ENCODE assay signal across 3 cellular contexts in genomic region chr11:2335286-2335685, GRCh38. TPM values are rescaled to one million over a fixed set of nuclear protein-coding genes. Genes with fewer than 3 reads are reported as not detected.
"Had no signal": no experiment of that assay in that cellular context is flagged by ENCODE, and none has a peak within 500 bp of the region (broad histone marks: within the 10 kb centered on the region; RNA-seq: fewer than 3 reads in every experiment).

No MANE protein-coding gene starts in this region.

RNA-seq across cellular contexts. Expression of gene TSPAN32, which starts 33.5 kb away (rescaled TPM):
- total RNA-seq: GM23248, H7, IMR-90 had no signal
- polyA plus RNA-seq: GM23248 had no signal

RNA-seq across cellular contexts. Expression of gene C11orf21, which starts 33.6 kb away (rescaled TPM):
- total RNA-seq: GM23248, H7, IMR-90 had no signal
- polyA plus RNA-seq: GM23248, IMR-90 had no signal
